ENCODE assay signal across 8 cellular contexts in genomic region chr11:35166369-35167360, GRCh38. TPM values are rescaled to one million over a fixed set of nuclear protein-coding genes. Genes with fewer than 3 reads are reported as not detected.
A peak's percentile ranks its signal among the peaks of the same experiment; 100 is the strongest.
DNase-seq lines count a peak whose midpoint lies in the region; ATAC-seq, FAIRE-seq and TF ChIP-seq lines count a peak whose summit lies in the region.

No MANE protein-coding gene starts in this region.

- ATAC-seq in GM18502 (IDR thresholded peaks at IDR 0.05; ENCODE audit: poor library complexity, unreplicated experiment), result peak; percentile 11
- ATAC-seq in HG02981 (IDR thresholded peaks at IDR 0.05; ENCODE audit: unreplicated experiment), result peak; percentile 5
- peak; percentile 21 for ATAC-seq in activated CD8-positive, alpha-beta memory T cell treated with anti-CD3 and anti-CD28 coated beads, Interleukin-2, amount 10 ng/mL, durations not matched to agents 7 days and 5 days
- ATAC-seq in foreskin keratinocyte, result peak; percentile 79
- ATAC-seq in HG03565 (IDR thresholded peaks at IDR 0.05; ENCODE audit: unreplicated experiment), result no peak

- no peaks in the 10 kb centered on the region for H3K9me3 Mint-ChIP-seq in activated CD8-positive, alpha-beta memory T cell treated with anti-CD3 and anti-CD28 coated beads, Interleukin-2, amount 10 ng/mL, durations not matched to agents 7 days and 5 days (ENCODE audit: low read depth)

- H3K4me1 ChIP-seq in foreskin keratinocyte, result peaks cover 80% of the 10 kb centered on the region
- H3K4me1 ChIP-seq in small intestine (ENCODE audit: control insufficient read depth in 2 of 2, insufficient read depth in 1 of 2, low read depth in 1 of 2, low read length in 1 of 2), result peaks cover 3 to 54% of the 10 kb centered on the region in 2 donors

- no peaks in the 10 kb centered on the region for H3K9me3 ChIP-seq in small intestine (ENCODE audit: control insufficient read depth, low read depth)

- H3K27me3 Mint-ChIP-seq in activated CD8-positive, alpha-beta memory T cell treated with anti-CD3 and anti-CD28 coated beads, Interleukin-2, amount 10 ng/mL, durations not matched to agents 7 days and 5 days, result no peaks in the 10 kb centered on the region

- FAIRE-seq in small intestine (lab: Jason Lieb, UNC), result no peak

- peak overlapping the region; percentile 99 for H3K27ac Mint-ChIP-seq in activated CD8-positive, alpha-beta memory T cell treated with anti-CD3 and anti-CD28 coated beads, Interleukin-2, amount 10 ng/mL, durations not matched to agents 7 days and 5 days

- TF ChIP-seq CTCF in foreskin keratinocyte (conservative IDR thresholded peaks at IDR 0.05), result no peak

- no peaks in the 10 kb centered on the region for H3K27me3 ChIP-seq in foreskin keratinocyte
- no peaks in the 10 kb centered on the region for H3K27me3 ChIP-seq in small intestine (ENCODE audit: control insufficient read depth in 2 of 2, insufficient read depth in 2 of 2, low read length in 2 of 2)

- H3K36me3 ChIP-seq in small intestine (ENCODE audit: control insufficient read depth in 2 of 2, insufficient read depth in 2 of 2, low read length in 2 of 2), result peaks cover 0 to 3% of the 10 kb centered on the region in 2 donors

- peaks cover 95% of the 10 kb centered on the region for H3K4me1 Mint-ChIP-seq in activated CD8-positive, alpha-beta memory T cell treated with anti-CD3 and anti-CD28 coated beads, Interleukin-2, amount 10 ng/mL, durations not matched to agents 7 days and 5 days

- WGBS in small intestine, 3 donors, result 68 to 82% (median 71%) methylated on average over 11 of the region's 11 CpGs

- no peak overlapping the region for H3K4me3 ChIP-seq in small intestine (ENCODE audit: low read depth in 1 of 2, low read length in 2 of 2)

- H3K4me3 Mint-ChIP-seq in activated CD8-positive, alpha-beta memory T cell treated with anti-CD3 and anti-CD28 coated beads, Interleukin-2, amount 10 ng/mL, durations not matched to agents 7 days and 5 days, result peak overlapping the region; percentile 44

- CTCF ChIA-PET in activated CD8-positive, alpha-beta memory T cell treated with anti-CD3 and anti-CD28 coated beads, Interleukin-2, amount 10 ng/mL, durations not matched to agents 7 days and 5 days (lab: Charles Lee), result interaction anchor here (0.8 to 8.2 kb wide), 14 partner anchors 11 to 248 kb away, joined by 3 to 101 read pairs (median 4); no protein-coding TSS in a partner anchor

- DNase-seq in activated CD8-positive, alpha-beta memory T cell treated with anti-CD3 and anti-CD28 coated beads, Interleukin-2, amount 10 ng/mL, durations not matched to agents 7 days and 5 days, result peak; percentile 59
- DNase-seq in foreskin keratinocyte (peak; percentile 88 to 96), small intestine (no peak), HuH-7 (ENCODE audit: low spot score) (no peak), NCI-H1092 treated with DMSO at 0.1 percent for 48 hours (lab: John Stamatoyannopoulos, UW) (no peak)

- H3K27ac ChIP-seq in foreskin keratinocyte (peak overlapping the region; percentile 89), small intestine (ENCODE audit: low read depth in 1 of 2, low read length in 1 of 2) (peak overlapping the region; percentile 69 to 94)

- H3K36me3 Mint-ChIP-seq in activated CD8-positive, alpha-beta memory T cell treated with anti-CD3 and anti-CD28 coated beads, Interleukin-2, amount 10 ng/mL, durations not matched to agents 7 days and 5 days, result peaks cover 55% of the 10 kb centered on the region

RNA-seq across cellular contexts. Expression of gene CD44, which starts 27.7 kb away (rescaled TPM):
- total RNA-seq in activated CD8-positive, alpha-beta memory T cell treated with anti-CD3 and anti-CD28 coated beads, Interleukin-2, amount 10 ng/mL, durations not matched to agents 7 days and 5 days, result 100 to 1,000 TPM; 212 to 294 TPM
- total RNA-seq in foreskin keratinocyte, result 1,058 and 1,283 TPM in 2 replicates
- 489 and 531 TPM in 2 replicates for polyA plus RNA-seq in foreskin keratinocyte
- polyA plus RNA-seq in small intestine, result 10 to 100 TPM in 2 of 3 donors, 1 to 10 TPM in 1; 5.4 to 89.6 (median 25.9) TPM

Comparison
In these comparisons a context has a peak if more than half of its experiments do, and no peak if none do; other contexts are left out.
1. DNase-seq: peak in activated CD8-positive, alpha-beta memory T cell treated with anti-CD3 and anti-CD28 coated beads, Interleukin-2, amount 10 ng/mL, durations not matched to agents 7 days and 5 days (single experiment) and foreskin keratinocyte (2 of 2); none in small intestine (single experiment), HuH-7 (single experiment) and NCI-H1092 treated with DMSO at 0.1 percent for 48 hours (single experiment).